ENCODE assay signal across 30 cellular contexts in genomic region chr2:47530105-47530504, GRCh38. TPM values are rescaled to one million over a fixed set of nuclear protein-coding genes. Genes with fewer than 3 reads are reported as not detected.
"Had no signal": no experiment of that assay in that cellular context is flagged by ENCODE, and none has a peak within 500 bp of the region (broad histone marks: within the 10 kb centered on the region; RNA-seq: fewer than 3 reads in every experiment).

No MANE protein-coding gene starts in this region.

- H3K27me3 Mint-ChIP-seq: activated CD4-positive, alpha-beta T cell treated with anti-CD3 and anti-CD28 coated beads, Interleukin-2, amount 10 ng/mL, durations not matched to agents 24 days and 14 days; activated CD8-positive, alpha-beta T cell treated with anti-CD3 and anti-CD28 coated beads for 36 hours; activated naive CD8-positive, alpha-beta T cell; activated naive CD8-positive, alpha-beta T cell treated with anti-CD3 and anti-CD28 coated beads, Interleukin-2, amount 50 U/mL, for 24 hours; brain had no signal

- DNase-seq: activated CD4-positive, alpha-beta T cell treated with anti-CD3 and anti-CD28 coated beads, Interleukin-2, amount 10 ng/mL, durations not matched to agents 24 days and 14 days; activated CD4-positive, alpha-beta T cell treated with anti-CD3 and anti-CD28 coated beads, Interleukin-2, amount 50 U/mL, for 4 hours; activated CD8-positive, alpha-beta T cell treated with anti-CD3 and anti-CD28 coated beads for 36 hours; activated gamma-delta T cell treated with Interleukin-2 at 50 U/mL for 16 hours; activated naive CD4-positive, alpha-beta T cell treated with anti-CD3 and anti-CD28 coated beads, Interleukin-2, amount 10 ng/mL, durations not matched to agents 7 days and 5 days; activated naive CD8-positive, alpha-beta T cell treated with anti-CD3 and anti-CD28 coated beads, Interleukin-2, amount 50 U/mL, for 24 hours; activated T-cell treated with anti-CD3 and anti-CD28 coated beads, Interleukin-2, amount 50 U/mL, for 1 hour; anterior cingulate cortex; central memory CD4-positive, alpha-beta T cell; Kasumi-1; KG1; MG63; NCI-H1048; NCI-H1105 treated with DMSO at 0.1 percent for 48 hours; NCI-H1436; NCI-H1694; NCI-H1930; NCI-H2081 treated with DMSO at 0.1 percent for 48 hours; NCI-H226; NCI-H446 treated with DMSO at 0.1 percent for 48 hours; NCI-H524 treated with DMSO at 0.1 percent for 48 hours; PC-9; SHP77; T1000 had no signal

- H3K36me3 ChIP-seq: MG63, SJCRH30 had no signal

- H3K4me1 Mint-ChIP-seq: activated naive CD4-positive, alpha-beta T cell treated with anti-CD3 and anti-CD28 coated beads, Interleukin-2, amount 10 ng/mL, durations not matched to agents 7 days and 5 days had no signal

- H3K9me3 ChIP-seq: MG63, SJCRH30 had no signal

- H3K4me2 ChIP-seq: PC-9 had no signal

- H3K4me3 Mint-ChIP-seq: activated CD4-positive, alpha-beta T cell treated with anti-CD3 and anti-CD28 coated beads, Interleukin-2, amount 10 ng/mL, durations not matched to agents 24 days and 14 days; activated CD8-positive, alpha-beta T cell treated with anti-CD3 and anti-CD28 coated beads for 36 hours; activated naive CD4-positive, alpha-beta T cell treated with anti-CD3 and anti-CD28 coated beads, Interleukin-2, amount 10 ng/mL, durations not matched to agents 7 days and 5 days; activated naive CD8-positive, alpha-beta T cell; activated naive CD8-positive, alpha-beta T cell treated with anti-CD3 and anti-CD28 coated beads, Interleukin-2, amount 50 U/mL, for 24 hours; activated T-helper 1 cell treated with anti-CD3 and anti-CD28 coated beads, Interleukin-12 subunit alpha, Interleukin-12 subunit beta, Interleukin-2, Interleukin-4 antibody, amounts not matched to agents 30 ng/mL and 10 ng/mL and 1 ng/mL, durations not matched to agents 14 hours and 24 hours and 36 hours; brain had no signal

- H3K27ac ChIP-seq: PC-9, RWPE1, SJCRH30, SK-N-MC had no signal

- H3K4me3 ChIP-seq: MG63, PC-9, SJCRH30, SK-N-MC had no signal

- H2AFZ ChIP-seq: PC-9 had no signal

- ATAC-seq: activated CD8-positive, alpha-beta T cell treated with anti-CD3 and anti-CD28 coated beads for 36 hours; activated naive CD8-positive, alpha-beta T cell treated with anti-CD3 and anti-CD28 coated beads, Interleukin-2, amount 50 U/mL, for 24 hours had no signal

- H3K36me3 Mint-ChIP-seq: activated naive CD4-positive, alpha-beta T cell treated with anti-CD3 and anti-CD28 coated beads, Interleukin-2, amount 10 ng/mL, durations not matched to agents 7 days and 5 days; activated naive CD8-positive, alpha-beta T cell; brain had no signal

- H3K27me3 ChIP-seq: MG63, SJCRH30 had no signal

- H3K9me3 Mint-ChIP-seq: activated CD4-positive, alpha-beta T cell treated with anti-CD3 and anti-CD28 coated beads, Interleukin-2, amount 10 ng/mL, durations not matched to agents 24 days and 14 days; activated CD8-positive, alpha-beta T cell treated with anti-CD3 and anti-CD28 coated beads for 36 hours; activated naive CD4-positive, alpha-beta T cell treated with anti-CD3 and anti-CD28 coated beads, Interleukin-2, amount 10 ng/mL, durations not matched to agents 7 days and 5 days; activated naive CD8-positive, alpha-beta T cell treated with anti-CD3 and anti-CD28 coated beads, Interleukin-2, amount 50 U/mL, for 24 hours; activated T-helper 1 cell treated with anti-CD3 and anti-CD28 coated beads, Interleukin-12 subunit alpha, Interleukin-12 subunit beta, Interleukin-2, Interleukin-4 antibody, amounts not matched to agents 30 ng/mL and 10 ng/mL and 1 ng/mL, durations not matched to agents 14 hours and 24 hours and 36 hours; brain had no signal

RNA-seq across cellular contexts. Expression of gene KCNK12, which starts 40.7 kb away (rescaled TPM):
- total RNA-seq: PC-9 had no signal
